11 cellular contexts compared by ENCODE assay signal in the genomic region with DNA sequence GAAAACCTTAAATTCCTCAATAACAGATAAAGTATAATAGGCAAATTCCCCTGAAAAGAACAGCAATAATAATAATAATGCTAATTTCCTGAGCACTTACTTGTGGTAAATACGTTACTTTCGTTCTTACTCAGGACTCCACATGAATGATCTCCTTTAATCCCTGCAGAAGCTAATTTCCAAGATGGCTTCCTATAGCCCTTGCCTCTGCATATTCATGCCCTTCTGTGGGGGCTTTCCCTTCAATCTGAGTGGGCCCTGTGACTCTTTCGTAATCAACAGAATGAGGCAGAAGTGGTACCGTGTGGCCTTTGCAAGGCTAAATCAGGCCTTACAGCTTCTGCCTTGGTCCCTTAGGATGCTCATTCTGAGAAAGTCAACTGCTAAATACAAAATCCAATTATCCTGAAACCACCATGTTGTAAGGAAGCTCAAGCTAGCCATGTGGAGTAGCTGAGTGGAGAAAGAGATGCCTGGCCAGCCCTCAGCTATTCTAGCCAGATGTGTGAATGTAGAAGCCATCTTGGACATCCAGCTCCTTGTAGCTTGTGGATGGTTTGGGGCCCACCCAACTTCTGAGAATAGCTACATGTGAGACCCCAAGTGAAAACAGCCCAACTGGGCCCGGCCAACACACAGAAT. TPM values are rescaled to one million over a fixed set of nuclear protein-coding genes. Genes with fewer than 3 reads are reported as not detected.
DNase-seq lines count a peak whose midpoint lies in the region; ATAC-seq and TF ChIP-seq lines count a peak whose summit lies in the region.
"Had no signal": no experiment of that assay in that cellular context is flagged by ENCODE, and none has a peak within 500 bp of the region (broad histone marks: within the 10 kb centered on the region; RNA-seq: fewer than 3 reads in every experiment).

No MANE protein-coding gene starts in this region.

- intact Hi-C loops in transverse colon (cut with DNase I; ENCODE audit: low total_unique reads): loop anchor here (10.0 kb wide), 2 partner anchors 49 to 149 kb away; partner anchors contain the start of genes NOL7 and RANBP9

- no peak overlapping the region for H3K4me3 Mint-ChIP-seq in activated naive CD8-positive, alpha-beta T cell
- H3K4me3 Mint-ChIP-seq: CD8-positive, alpha-beta T cell had no signal

- peak; percentile 58 for DNase-seq in stimulated activated CD4-positive, alpha-beta T cell treated with anti-CD3 and anti-CD28 coated beads, Interleukin-15, amount 100 ng/mL, for 24 hours
- no peak for DNase-seq in stimulated activated CD4-positive, alpha-beta T cell treated with anti-CD3 and anti-CD28 coated beads, Interleukin-12 subunit alpha, Interleukin-12 subunit beta, amount 100 ng/mL, for 4 hours
- DNase-seq in transverse colon: no peak
- no peak for DNase-seq in foreskin fibroblast
- no peak for DNase-seq in hepatic stellate cell (ENCODE audit: low spot score)
- DNase-seq: CD8-positive, alpha-beta T cell; kidney; OCI-M1 had no signal

- H3K4me1 Mint-ChIP-seq in activated naive CD8-positive, alpha-beta T cell (ENCODE audit: low read depth): peaks cover 45% of the 10 kb centered on the region

- no peaks in the 10 kb centered on the region for H3K9me3 Mint-ChIP-seq in activated naive CD8-positive, alpha-beta T cell (ENCODE audit: low read depth)
- H3K9me3 Mint-ChIP-seq: CD8-positive, alpha-beta T cell had no signal

- peak overlapping the region; percentile 58 for H3K27ac Mint-ChIP-seq in activated naive CD8-positive, alpha-beta T cell
- H3K27ac Mint-ChIP-seq: CD8-positive, alpha-beta T cell had no signal

- no peaks in the 10 kb centered on the region for H3K36me3 ChIP-seq in transverse colon

- in situ Hi-C loops in transverse colon (cut with MboI; ENCODE audit: low pct_ligation_motif_present in 1 of 4, low pct_unique_long_range_greater_than_20kb in 1 of 4, low sequenced_read_pairs in 3 of 4): no loop called here

- TF ChIP-seq CTCF in transverse colon (IDR thresholded peaks at IDR 0.05) (no peak), foreskin fibroblast (IDR thresholded peaks at IDR 0.05; ENCODE audit: low read depth, low read length) (no peak)

- H3K27me3 Mint-ChIP-seq in activated naive CD8-positive, alpha-beta T cell: no peaks in the 10 kb centered on the region

- no peak for TF ChIP-seq POLR2A in transverse colon (IDR thresholded peaks at IDR 0.05)

- TF ChIP-seq EP300 in transverse colon (IDR thresholded peaks at IDR 0.05; ENCODE audit: low read depth): no peak

- no peaks in the 10 kb centered on the region for H3K9me3 ChIP-seq in transverse colon

- peak; percentile 44 for ATAC-seq in HG03139 (IDR thresholded peaks at IDR 0.05; ENCODE audit: unreplicated experiment)
- ATAC-seq in GM19328 (IDR thresholded peaks at IDR 0.05; ENCODE audit: unreplicated experiment): no peak
- ATAC-seq: CD8-positive, alpha-beta T cell had no signal

- peaks cover 0 to 28% (median 15%) of the 10 kb centered on the region in 4 donors for H3K4me1 ChIP-seq in transverse colon

- peak overlapping the region in 3 of 4 donors; percentile 54 to 71 (median 58) for H3K27ac ChIP-seq in transverse colon

- H3K4me3 ChIP-seq in transverse colon: no peak overlapping the region
- H3K4me3 ChIP-seq in foreskin fibroblast (ENCODE audit: low read depth in 1 of 2, low read length in 2 of 2): no peak overlapping the region

- no peaks in the 10 kb centered on the region for H3K27me3 ChIP-seq in transverse colon

- H3K36me3 Mint-ChIP-seq in activated naive CD8-positive, alpha-beta T cell: no peaks in the 10 kb centered on the region
- H3K36me3 Mint-ChIP-seq: CD8-positive, alpha-beta T cell had no signal

- WGBS in transverse colon (ENCODE audit: low coverage in 1 of 2), 2 donors: 70 to 90% methylated on average over 3 to 5 of the region's 5 CpGs

RNA-seq across cellular contexts. Expression of gene MCUR1, which starts 50.5 kb away (rescaled TPM):
- 10 to 100 TPM; 25.7 to 58.7 (median 31.1) TPM for total RNA-seq in transverse colon

RNA-seq across cellular contexts. Expression of gene RANBP9, which starts 52.2 kb away (rescaled TPM):
- total RNA-seq in transverse colon: 10 to 100 TPM; 17.9 to 40.8 (median 37.4) TPM
